In the genomic region with DNA sequence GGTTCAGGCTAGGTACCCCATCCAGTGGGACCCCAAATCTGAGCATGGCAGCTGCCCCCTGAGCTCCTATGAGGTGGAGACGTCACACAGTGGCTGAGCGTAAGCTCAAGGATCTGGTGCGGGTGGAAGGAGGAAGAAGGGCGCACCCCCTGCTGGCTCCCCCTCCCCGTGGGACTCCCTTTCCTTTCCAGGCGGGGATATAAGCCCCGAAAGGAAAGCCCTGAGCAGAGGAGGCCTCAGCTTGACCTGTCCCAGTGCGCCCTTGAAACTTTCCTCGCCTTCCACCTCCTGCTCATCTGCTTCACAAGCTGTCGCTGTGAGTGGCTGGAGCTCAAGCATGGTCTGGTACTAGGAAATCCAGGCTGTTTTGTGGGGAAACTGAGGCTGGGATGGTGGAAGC, we compare ENCODE assay signal across 20 cellular contexts.
A peak's percentile ranks its signal among the peaks of the same experiment; 100 is the strongest.
DNase-seq lines count a peak whose midpoint lies in the region; ATAC-seq and TF ChIP-seq lines count a peak whose summit lies in the region.
"Had no signal": no experiment of that assay in that cellular context is flagged by ENCODE, and none has a peak within 500 bp of the region (broad histone marks: within the 10 kb centered on the region; RNA-seq: fewer than 3 reads in every experiment).

No MANE protein-coding gene starts in this region.

- H3K4me2 ChIP-seq in mesendoderm (ENCODE audit: low read length), result no peak overlapping the region

- no peak overlapping the region for H2BK15ac ChIP-seq in mesendoderm (replicated peaks; ENCODE audit: low read depth)

- no peak overlapping the region for H3K27ac Mint-ChIP-seq in activated naive CD8-positive, alpha-beta T cell
- no peak overlapping the region for H3K27ac Mint-ChIP-seq in activated naive CD8-positive, alpha-beta T cell treated with anti-CD3 and anti-CD28 coated beads for 36 hours
- H3K27ac Mint-ChIP-seq in type B pancreatic cell, result no peak overlapping the region
- no peak overlapping the region for H3K27ac Mint-ChIP-seq in naive thymus-derived CD8-positive, alpha-beta T cell
- no peak overlapping the region for H3K27ac Mint-ChIP-seq in activated T-helper 17 cell treated with anti-CD3 and anti-CD28 coated beads, Interleukin-2, amount 50 U/mL, for 72 hours
- H3K27ac Mint-ChIP-seq: activated CD8-positive, alpha-beta memory T cell treated with anti-CD3 and anti-CD28 coated beads, Interleukin-2, amount 10 ng/mL, durations not matched to agents 7 days and 5 days; B cell had no signal

- H3K9ac ChIP-seq in mesendoderm (ENCODE audit: low read length), result peak overlapping the region; percentile 83

- H3K23ac ChIP-seq in mesendoderm (ENCODE audit: low read length), result peak overlapping the region; percentile 97

- H3K36me3 Mint-ChIP-seq in activated naive CD8-positive, alpha-beta T cell, result no peaks in the 10 kb centered on the region
- no peaks in the 10 kb centered on the region for H3K36me3 Mint-ChIP-seq in activated naive CD8-positive, alpha-beta T cell treated with anti-CD3 and anti-CD28 coated beads for 36 hours
- H3K36me3 Mint-ChIP-seq in type B pancreatic cell, result no peaks in the 10 kb centered on the region
- peaks cover 0 to 4% (median 2%) of the 10 kb centered on the region in 3 donors for H3K36me3 Mint-ChIP-seq in naive thymus-derived CD8-positive, alpha-beta T cell
- no peaks in the 10 kb centered on the region for H3K36me3 Mint-ChIP-seq in activated T-helper 17 cell treated with anti-CD3 and anti-CD28 coated beads, Interleukin-2, amount 50 U/mL, for 72 hours (ENCODE audit: low read depth)
- H3K36me3 Mint-ChIP-seq: activated CD8-positive, alpha-beta memory T cell treated with anti-CD3 and anti-CD28 coated beads, Interleukin-2, amount 10 ng/mL, durations not matched to agents 7 days and 5 days had no signal

- 54 to 81% (median 64%) methylated on average over 8 to 10 of the region's 10 CpGs for WGBS in adrenal gland, 4 donors
- WGBS in mesendoderm (ENCODE audit: extremely low coverage, insufficient coverage, low lambda C conversion rate), result no CpG with 5 or more reads among the region's 10 CpGs

- intact Hi-C loops in adrenal gland (cut with DNase I), result no loop called here

- DNase-seq in activated naive CD8-positive, alpha-beta T cell treated with anti-CD3 and anti-CD28 coated beads for 36 hours, result no peak
- DNase-seq in adrenal gland (peak in 4 of 7 donors; percentile 43 to 68 (median 54)), mesendoderm (no peak), type B pancreatic cell (ENCODE audit: extremely low spot score, unreplicated experiment) (no peak), NCI-H748 (lab: John Stamatoyannopoulos, UW; ENCODE audit: unreplicated experiment) (no peak)
- DNase-seq in naive thymus-derived CD8-positive, alpha-beta T cell, result no peak
- DNase-seq: activated CD4-positive, alpha-beta T cell treated with anti-CD3 and anti-CD28 coated beads for 4 hours; activated CD8-positive, alpha-beta memory T cell treated with anti-CD3 and anti-CD28 coated beads, Interleukin-2, amount 10 ng/mL, durations not matched to agents 7 days and 5 days; brain microvascular endothelial cell; left ventricle myocardium inferior; NCI-H1048; NCI-H187 treated with DMSO at 0.1 percent for 48 hours; SIG-M5 had no signal

- no peak overlapping the region for H3K4ac ChIP-seq in mesendoderm (ENCODE audit: low read depth, low read length)

- H3K9me3 ChIP-seq in adrenal gland (replicated peaks in 1 of 3), result no peaks in the 10 kb centered on the region
- H3K9me3 ChIP-seq: left ventricle myocardium inferior, mucosa of descending colon, neutrophil had no signal

- H3K27ac ChIP-seq in adrenal gland (peak overlapping the region in 4 of 5 donors; percentile 79 to 93 (median 90)), mesendoderm (ENCODE audit: low read depth, low read length) (no peak overlapping the region)
- H3K27ac ChIP-seq: brain microvascular endothelial cell, coronary artery, left ventricle myocardium inferior, neutrophil, skin epidermis had no signal

- peak overlapping the region; percentile 7 for H3K4me3 Mint-ChIP-seq in activated naive CD8-positive, alpha-beta T cell
- no peak overlapping the region for H3K4me3 Mint-ChIP-seq in activated naive CD8-positive, alpha-beta T cell treated with anti-CD3 and anti-CD28 coated beads for 36 hours
- peak overlapping the region; percentile 34 for H3K4me3 Mint-ChIP-seq in type B pancreatic cell
- peak overlapping the region in 4 of 10 donors; percentile 18 to 43 (median 42) for H3K4me3 Mint-ChIP-seq in naive thymus-derived CD8-positive, alpha-beta T cell
- no peak overlapping the region for H3K4me3 Mint-ChIP-seq in activated T-helper 17 cell treated with anti-CD3 and anti-CD28 coated beads, Interleukin-2, amount 50 U/mL, for 72 hours
- H3K4me3 Mint-ChIP-seq: activated CD8-positive, alpha-beta memory T cell treated with anti-CD3 and anti-CD28 coated beads, Interleukin-2, amount 10 ng/mL, durations not matched to agents 7 days and 5 days; B cell had no signal

- no peak overlapping the region for H3K18ac ChIP-seq in mesendoderm (ENCODE audit: low read length)

- H4K5ac ChIP-seq in mesendoderm (ENCODE audit: low read length), result no peak overlapping the region

- H3K36me3 ChIP-seq in adrenal gland (replicated peaks in 1 of 2), result no peaks in the 10 kb centered on the region
- no peaks in the 10 kb centered on the region for H3K36me3 ChIP-seq in mesendoderm (ENCODE audit: control insufficient read depth, insufficient read depth, low read length)
- H3K36me3 ChIP-seq: brain microvascular endothelial cell, left ventricle myocardium inferior, neutrophil had no signal

- POLR2A ChIA-PET in naive thymus-derived CD8-positive, alpha-beta T cell (lab: Charles Lee), result no interaction called here

- no peak overlapping the region for H2BK120ac ChIP-seq in mesendoderm (ENCODE audit: low read depth, low read length)

- no peak overlapping the region for H2BK5ac ChIP-seq in mesendoderm (ENCODE audit: low read length)

- TF ChIP-seq POLR2A in adrenal gland (IDR thresholded peaks at IDR 0.05), result no peak

- H3K27me3 ChIP-seq in adrenal gland (no peaks in the 10 kb centered on the region), mesendoderm (ENCODE audit: insufficient read depth, low read length, poor library complexity) (no peaks in the 10 kb centered on the region)

- no peak for ATAC-seq in naive thymus-derived CD8-positive, alpha-beta T cell
- ATAC-seq in activated T-helper 17 cell treated with anti-CD3 and anti-CD28 coated beads, Interleukin-2, amount 50 U/mL, for 72 hours (replicated peaks), result no peak

- H3K27me3 Mint-ChIP-seq in activated naive CD8-positive, alpha-beta T cell, result peaks cover 29% of the 10 kb centered on the region
- H3K27me3 Mint-ChIP-seq in activated naive CD8-positive, alpha-beta T cell treated with anti-CD3 and anti-CD28 coated beads for 36 hours, result peaks cover 50% of the 10 kb centered on the region
- peaks cover 29% of the 10 kb centered on the region for H3K27me3 Mint-ChIP-seq in type B pancreatic cell
- H3K27me3 Mint-ChIP-seq in naive thymus-derived CD8-positive, alpha-beta T cell, result peaks cover 27 to 52% (median 40%) of the 10 kb centered on the region in 5 donors
- H3K27me3 Mint-ChIP-seq in activated T-helper 17 cell treated with anti-CD3 and anti-CD28 coated beads, Interleukin-2, amount 50 U/mL, for 72 hours, result peaks cover 32% of the 10 kb centered on the region

- H3K9me3 Mint-ChIP-seq in activated naive CD8-positive, alpha-beta T cell (ENCODE audit: low read depth), result no peaks in the 10 kb centered on the region
- no peaks in the 10 kb centered on the region for H3K9me3 Mint-ChIP-seq in activated naive CD8-positive, alpha-beta T cell treated with anti-CD3 and anti-CD28 coated beads for 36 hours
- H3K9me3 Mint-ChIP-seq in type B pancreatic cell, result no peaks in the 10 kb centered on the region
- H3K9me3 Mint-ChIP-seq in naive thymus-derived CD8-positive, alpha-beta T cell, result peaks cover 0 to 5% (median 0%) of the 10 kb centered on the region in 9 donors
- no peaks in the 10 kb centered on the region for H3K9me3 Mint-ChIP-seq in activated T-helper 17 cell treated with anti-CD3 and anti-CD28 coated beads, Interleukin-2, amount 50 U/mL, for 72 hours

- H3K79me1 ChIP-seq in mesendoderm (ENCODE audit: low read length), result no peaks in the 10 kb centered on the region

- H4K8ac ChIP-seq in mesendoderm (ENCODE audit: low read depth, low read length), result no peak overlapping the region

- no peak overlapping the region for H2AK5ac ChIP-seq in mesendoderm (ENCODE audit: low read length)

- H3K4me3 ChIP-seq in adrenal gland (peak overlapping the region in 1 of 4 donors; percentile 57), mesendoderm (ENCODE audit: low read length) (no peak overlapping the region)
- H3K4me3 ChIP-seq: mucosa of descending colon had no signal

- peaks cover 6% of the 10 kb centered on the region for H3K4me1 Mint-ChIP-seq in activated naive CD8-positive, alpha-beta T cell (ENCODE audit: low read depth)
- H3K4me1 Mint-ChIP-seq in activated naive CD8-positive, alpha-beta T cell treated with anti-CD3 and anti-CD28 coated beads for 36 hours, result peaks cover 6% of the 10 kb centered on the region
- peaks cover 5% of the 10 kb centered on the region for H3K4me1 Mint-ChIP-seq in type B pancreatic cell (ENCODE audit: unreplicated experiment)
- peaks cover 7 to 10% (median 8%) of the 10 kb centered on the region in 4 donors for H3K4me1 Mint-ChIP-seq in naive thymus-derived CD8-positive, alpha-beta T cell
- peaks cover 14% of the 10 kb centered on the region for H3K4me1 Mint-ChIP-seq in activated T-helper 17 cell treated with anti-CD3 and anti-CD28 coated beads, Interleukin-2, amount 50 U/mL, for 72 hours

- H3K4me1 ChIP-seq in adrenal gland (replicated peaks in 1 of 2), result peaks cover 35 to 43% of the 10 kb centered on the region in 2 donors
- H3K4me1 ChIP-seq in mesendoderm (ENCODE audit: control insufficient read depth, low read depth, low read length), result peaks cover 4% of the 10 kb centered on the region

- peak overlapping the region; percentile 93 for H3K56ac ChIP-seq in mesendoderm (ENCODE audit: low read length)

- no peak for TF ChIP-seq CTCF in adrenal gland (IDR thresholded peaks at IDR 0.05)
- TF ChIP-seq CTCF in type B pancreatic cell (conservative IDR thresholded peaks at IDR 0.05), result no peak

- H3K79me2 ChIP-seq in mesendoderm (ENCODE audit: control insufficient read depth, insufficient read depth, low read length), result no peaks in the 10 kb centered on the region

Comparison
In these comparisons a context has a peak if more than half of its experiments do, and no peak if none do; other contexts are left out.
1. H3K4me3 Mint-ChIP-seq: peak in activated naive CD8-positive, alpha-beta T cell (single experiment) and type B pancreatic cell (single experiment); none in activated naive CD8-positive, alpha-beta T cell treated with anti-CD3 and anti-CD28 coated beads for 36 hours (single experiment) and activated T-helper 17 cell treated with anti-CD3 and anti-CD28 coated beads, Interleukin-2, amount 50 U/mL, for 72 hours (single experiment).
2. DNase-seq: peak in adrenal gland (4 of 7); none in activated naive CD8-positive, alpha-beta T cell treated with anti-CD3 and anti-CD28 coated beads for 36 hours (single experiment), mesendoderm (single experiment), type B pancreatic cell (single experiment), NCI-H748 (single experiment) and naive thymus-derived CD8-positive, alpha-beta T cell (0 of 10).